In genomic region chr3:136235545-136235944, GRCh38 we compare ENCODE assay signal across 31 cellular contexts.
"Had no signal": no experiment of that assay in that cellular context is flagged by ENCODE, and none has a peak within 500 bp of the region (broad histone marks: within the 10 kb centered on the region; RNA-seq: fewer than 3 reads in every experiment).

No MANE protein-coding gene starts in this region.

- H3K4me1 ChIP-seq: ascending aorta, breast epithelium, esophagus squamous epithelium, heart right ventricle had no signal

- H3K27me3 ChIP-seq: ascending aorta, breast epithelium, cardiac muscle cell, esophagus squamous epithelium, gastroesophageal sphincter had no signal

- H3K4me3 ChIP-seq: ascending aorta, breast epithelium, cardiac muscle cell, coronary artery, esophagus squamous epithelium, gastroesophageal sphincter, heart right ventricle had no signal

- H3K9me3 ChIP-seq: ascending aorta, breast epithelium, esophagus squamous epithelium, gastroesophageal sphincter, heart right ventricle had no signal

- ATAC-seq: activated CD4-positive, alpha-beta T cell treated with anti-CD3 and anti-CD28 coated beads for 36 hours; activated CD8-positive, alpha-beta memory T cell treated with anti-CD3 and anti-CD28 coated beads, Interleukin-2, amount 10 ng/mL, durations not matched to agents 7 days and 5 days; activated CD8-positive, alpha-beta T cell treated with anti-CD3 and anti-CD28 coated beads, Interleukin-2, amount 10 ng/mL, durations not matched to agents 7 days and 5 days; activated naive CD4-positive, alpha-beta T cell treated with anti-CD3 and anti-CD28 coated beads, Interleukin-2, amount 50 U/mL, for 72 hours; gastroesophageal sphincter; heart right ventricle; T-helper 17 cell had no signal

- H3K27ac ChIP-seq: ascending aorta, breast epithelium, cardiac muscle cell, coronary artery, epithelial cell of prostate, esophagus squamous epithelium, gastroesophageal sphincter, heart right ventricle had no signal

- DNase-seq: activated CD4-positive, alpha-beta memory T cell treated with anti-CD3 and anti-CD28 coated beads for 36 hours; activated CD4-positive, alpha-beta T cell treated with anti-CD3 and anti-CD28 coated beads for 36 hours; activated CD4-positive, alpha-beta T cell treated with anti-CD3 and anti-CD28 coated beads, Interleukin-2, amount 10 ng/mL, durations not matched to agents 24 days and 14 days; activated CD4-positive, CD25-positive, alpha-beta regulatory T cell; activated CD4-positive, CD25-positive, alpha-beta regulatory T cell treated with anti-CD3 and anti-CD28 coated beads, Interleukin-2, amount 50 U/mL, for 72 hours; activated CD8-positive, alpha-beta memory T cell treated with anti-CD3 and anti-CD28 coated beads, Interleukin-2, amount 10 ng/mL, durations not matched to agents 7 days and 5 days; activated CD8-positive, alpha-beta memory T cell treated with anti-CD3 and anti-CD28 coated beads, Interleukin-2, amount 50 U/mL, for 4 hours; activated CD8-positive, alpha-beta T cell treated with anti-CD3 and anti-CD28 coated beads, Interleukin-2, amount 10 ng/mL, durations not matched to agents 7 days and 5 days; activated effector memory CD4-positive, alpha-beta T cell treated with anti-CD3 and anti-CD28 coated beads, Interleukin-2, amount 50 U/mL, for 16 hours; activated naive CD4-positive, alpha-beta T cell treated with anti-CD3 and anti-CD28 coated beads, Interleukin-2, amount 10 ng/mL, durations not matched to agents 7 days and 5 days; activated naive CD8-positive, alpha-beta T cell treated with anti-CD3 and anti-CD28 coated beads, Interleukin-2, amount 10 ng/mL, durations not matched to agents 7 days and 5 days; activated T-cell treated with anti-CD3 and anti-CD28 coated beads, Interleukin-2, amount 50 U/mL, for 1 hour; activated T-cell treated with anti-CD3 and anti-CD28 coated beads, Interleukin-2, amount 50 U/mL, for 48 hours; central memory CD4-positive, alpha-beta T cell; cerebellar nuclear complex; effector CD8-positive, alpha-beta T cell; esophagus squamous epithelium; foreskin melanocyte; heart right ventricle; T-helper 1 cell; T-helper 17 cell; T1000 had no signal

- FAIRE-seq: endometrium, endothelial cell of umbilical vein had no signal

- H3K36me3 ChIP-seq: ascending aorta, breast epithelium, cardiac muscle cell, esophagus squamous epithelium, gastroesophageal sphincter, heart right ventricle had no signal
